In genomic region chr12:5428332-5429221, GRCh38 we compare ENCODE assay signal across 8 cellular contexts. TPM values are rescaled to one million over a fixed set of nuclear protein-coding genes. Genes with fewer than 3 reads are reported as not detected.
DNase-seq lines count a peak whose midpoint lies in the region; ATAC-seq and TF ChIP-seq lines count a peak whose summit lies in the region.

No MANE protein-coding gene starts in this region.

- no peak for ATAC-seq in GM18858 (IDR thresholded peaks at IDR 0.05; ENCODE audit: unreplicated experiment)
- no peak for ATAC-seq in CD8-positive, alpha-beta T cell

- no peaks in the 10 kb centered on the region for H3K9me3 ChIP-seq in left ventricle myocardium inferior (replicated peaks)
- H3K9me3 ChIP-seq in CD8-positive, alpha-beta T cell (ENCODE audit: low read length) = no peaks in the 10 kb centered on the region

- peaks cover 85% of the 10 kb centered on the region for H3K27me3 ChIP-seq in left ventricle myocardium inferior (ENCODE audit: low read depth)
- peaks cover 5% of the 10 kb centered on the region for H3K27me3 ChIP-seq in CD8-positive, alpha-beta T cell (ENCODE audit: insufficient read depth, low read length)

- H3K36me3 ChIP-seq in left ventricle myocardium inferior = no peaks in the 10 kb centered on the region
- H3K36me3 ChIP-seq in CD8-positive, alpha-beta T cell (ENCODE audit: insufficient read depth, low read length) = no peaks in the 10 kb centered on the region

- H3K36me3 Mint-ChIP-seq in CD8-positive, alpha-beta T cell = no peaks in the 10 kb centered on the region

- DNase-seq in left ventricle myocardium inferior (no peak), cardiac septum (ENCODE audit: low spot score) (no peak), inferior parietal cortex (ENCODE audit: extremely low spot score) (peak; percentile 57), NCI-H1048 (lab: John Stamatoyannopoulos, UW) (no peak)
- DNase-seq in CD8-positive, alpha-beta T cell = no peak
- DNase-seq in activated naive CD4-positive, alpha-beta T cell (lab: John Stamatoyannopoulos, UW) = no peak

- intact Hi-C loops in left ventricle myocardium inferior (cut with micrococcal nuclease) = loop anchor here (10.0 kb wide), 2 partner anchors 216 to 224 kb away; no protein-coding TSS in a partner anchor
- intact Hi-C loops in cardiac septum (cut with DNase I) = loop anchor here (10.0 kb wide), 1 partner anchor 206 kb away; no protein-coding TSS in a partner anchor
- intact Hi-C loops in CD8-positive, alpha-beta T cell (cut with DNase I, micrococcal nuclease) = no loop called here

- no peak overlapping the region for H3K4me3 Mint-ChIP-seq in CD8-positive, alpha-beta T cell

- TF ChIP-seq CTCF in left ventricle myocardium inferior (IDR thresholded peaks at IDR 0.05; ENCODE audit: borderline replicate concordance) (peak; percentile 70), VCaP (conservative IDR thresholded peaks at IDR 0.05) (peak; percentile 66)
- no peak for TF ChIP-seq CTCF in CD8-positive, alpha-beta T cell (IDR thresholded peaks at IDR 0.05)

- H3K4me1 Mint-ChIP-seq in CD8-positive, alpha-beta T cell (ENCODE audit: low read depth) = peaks cover 11% of the 10 kb centered on the region

- H3K27ac ChIP-seq in left ventricle myocardium inferior (replicated peaks) = no peak overlapping the region
- H3K27ac ChIP-seq in VCaP = no peak overlapping the region
- H3K27ac ChIP-seq in CD8-positive, alpha-beta T cell (ENCODE audit: low read depth, low read length) = no peak overlapping the region

- no peaks in the 10 kb centered on the region for H3K9me3 Mint-ChIP-seq in CD8-positive, alpha-beta T cell

- H3K4me1 ChIP-seq in left ventricle myocardium inferior = peaks cover 42% of the 10 kb centered on the region
- H3K4me1 ChIP-seq in CD8-positive, alpha-beta T cell (ENCODE audit: insufficient read depth, low read length) = peaks cover 4% of the 10 kb centered on the region

- H3K4me3 ChIP-seq in left ventricle myocardium inferior = no peak overlapping the region
- no peak overlapping the region for H3K4me3 ChIP-seq in CD8-positive, alpha-beta T cell (ENCODE audit: low read depth, low read length)

- peaks cover 25% of the 10 kb centered on the region for H3K27me3 Mint-ChIP-seq in CD8-positive, alpha-beta T cell (ENCODE audit: low read depth)

- CTCF ChIA-PET in CD8-positive, alpha-beta T cell (lab: Charles Lee) = no interaction called here

- POLR2A ChIA-PET in CD8-positive, alpha-beta T cell (lab: Charles Lee) = no interaction called here

- no peak overlapping the region for H3K27ac Mint-ChIP-seq in CD8-positive, alpha-beta T cell

RNA-seq across cellular contexts. Expression of gene NTF3, which starts 3.3 kb away (rescaled TPM):
- total RNA-seq in left ventricle myocardium inferior (0.99 TPM), cardiac septum (0.70 TPM)
- not detected for total RNA-seq in CD8-positive, alpha-beta T cell

Comparison
In these comparisons a context has a peak if more than half of its experiments do, and no peak if none do; other contexts are left out.
1. intact Hi-C loops: an anchor here in left ventricle myocardium inferior (10.0 kb wide) and cardiac septum (10.0 kb wide); none called in CD8-positive, alpha-beta T cell.